ENCODE assay signal across 9 cellular contexts in genomic region chr1:113804421-113805255, GRCh38. TPM values are rescaled to one million over a fixed set of nuclear protein-coding genes. Genes with fewer than 3 reads are reported as not detected.
DNase-seq lines count a peak whose midpoint lies in the region; TF ChIP-seq lines count a peak whose summit lies in the region.
"Had no signal": no experiment of that assay in that cellular context is flagged by ENCODE, and none has a peak within 500 bp of the region (broad histone marks: within the 10 kb centered on the region; RNA-seq: fewer than 3 reads in every experiment).

No MANE protein-coding gene starts in this region.

- DNase-seq in DMS53 treated with DMSO at 0.1 percent for 48 hours (lab: John Stamatoyannopoulos, UW; ENCODE audit: unreplicated experiment) (peak; percentile 66), NOMO-1 treated with DMSO at 0.1 percent for 48 hours (lab: John Stamatoyannopoulos, UW; ENCODE audit: unreplicated experiment) (peak; percentile 59), endodermal cell (no peak), non-pigmented ciliary epithelial cell (ENCODE audit: low read depth) (peak; percentile 53), H7 (no peak), COR-L47 (lab: John Stamatoyannopoulos, UW) (no peak), superior temporal gyrus (ENCODE audit: extremely low spot score) (no peak)
- DNase-seq in activated CD8-positive, alpha-beta memory T cell treated with anti-CD3 and anti-CD28 coated beads for 24 hours: no peak
- DNase-seq: NCI-H526 had no signal

- no peak overlapping the region for H3K27ac ChIP-seq in endodermal cell (ENCODE audit: low read depth, low read length)

- H3K27me3 ChIP-seq in endodermal cell (ENCODE audit: control insufficient read depth, insufficient read depth, low read length, poor library complexity, severe bottlenecking): no peaks in the 10 kb centered on the region
- no peaks in the 10 kb centered on the region for H3K27me3 ChIP-seq in H7 (ENCODE audit: control insufficient read depth, insufficient read depth, low read length)

- no peaks in the 10 kb centered on the region for H3K9me3 Mint-ChIP-seq in endodermal cell

- peaks cover 9% of the 10 kb centered on the region for H3K4me1 Mint-ChIP-seq in endodermal cell

- H3K4me1 ChIP-seq in endodermal cell (ENCODE audit: control insufficient read depth, insufficient read depth, low read length): peaks cover 3% of the 10 kb centered on the region

- no peak overlapping the region for H3K4me3 ChIP-seq in endodermal cell (ENCODE audit: low read length)
- H3K4me3 ChIP-seq in H7 (ENCODE audit: insufficient read depth, low read depth, low read length): no peak overlapping the region

- H3K9me3 ChIP-seq in endodermal cell (ENCODE audit: control insufficient read depth, low read length): no peaks in the 10 kb centered on the region

- peaks cover 16% of the 10 kb centered on the region for H3K36me3 Mint-ChIP-seq in endodermal cell (ENCODE audit: low read depth)

- H3K4me3 Mint-ChIP-seq in endodermal cell: no peak overlapping the region

- no peak for TF ChIP-seq CTCF in endodermal cell (conservative IDR thresholded peaks at IDR 0.05)

- H3K36me3 ChIP-seq in endodermal cell (ENCODE audit: control insufficient read depth, insufficient read depth, low read length) (peaks cover 3% of the 10 kb centered on the region), H7 (replicated peaks; ENCODE audit: control insufficient read depth, insufficient read depth, low read length) (no peaks in the 10 kb centered on the region)

- no peak overlapping the region for H3K9ac ChIP-seq in endodermal cell (ENCODE audit: extremely low read depth, low read length, poor library complexity, severe bottlenecking)

- peak overlapping the region; percentile 3 for H3K27ac Mint-ChIP-seq in endodermal cell

- H3K27me3 Mint-ChIP-seq in endodermal cell (ENCODE audit: insufficient read depth): no peaks in the 10 kb centered on the region

- 92 to 93% methylated on average over 5 to 7 of the region's 8 CpGs for WGBS in endodermal cell (ENCODE audit: insufficient coverage in 1 of 2, insufficient read length in 1 of 2), 2 experiments

RNA-seq across cellular contexts. Expression of gene RSBN1, which starts 7.6 kb away (rescaled TPM):
- total RNA-seq in endodermal cell: 10 to 100 TPM; 13.7 to 17.5 TPM
- polyA plus RNA-seq in endodermal cell (2013, experiment 1 of 2): 19.4 TPM
- 20.4 TPM for polyA plus RNA-seq in endodermal cell (2013, experiment 2 of 2)
- total RNA-seq in H7 (2014; rRNA removed; shearing (Covaris generic)): 14.6 and 23.4 TPM in 2 replicates

RNA-seq across cellular contexts. Expression of gene PHTF1, which starts 45.4 kb away (rescaled TPM):
- total RNA-seq in endodermal cell: 10 to 100 TPM; 43.8 to 56.5 TPM
- polyA plus RNA-seq in endodermal cell (2013, experiment 1 of 2): 41.2 TPM
- 39.2 TPM for polyA plus RNA-seq in endodermal cell (2013, experiment 2 of 2)
- total RNA-seq in H7 (2014; rRNA removed; shearing (Covaris generic)): 27.7 and 32.1 TPM in 2 replicates

Comparison
In these comparisons a context has a peak if more than half of its experiments do, and no peak if none do; other contexts are left out.
1. DNase-seq: peak in DMS53 treated with DMSO at 0.1 percent for 48 hours (single experiment), NOMO-1 treated with DMSO at 0.1 percent for 48 hours (single experiment) and non-pigmented ciliary epithelial cell (single experiment); none in endodermal cell (single experiment), H7 (single experiment), COR-L47 (single experiment), activated CD8-positive, alpha-beta memory T cell treated with anti-CD3 and anti-CD28 coated beads for 24 hours (single experiment) and superior temporal gyrus (single experiment).